In genomic region chr17:343875-344752, GRCh38 we compare ENCODE assay signal across 21 cellular contexts. TPM values are rescaled to one million over a fixed set of nuclear protein-coding genes. Genes with fewer than 3 reads are reported as not detected.
DNase-seq lines count a peak whose midpoint lies in the region; ATAC-seq, FAIRE-seq and TF ChIP-seq lines count a peak whose summit lies in the region.
"Had no signal": no experiment of that assay in that cellular context is flagged by ENCODE, and none has a peak within 500 bp of the region (broad histone marks: within the 10 kb centered on the region; RNA-seq: fewer than 3 reads in every experiment).

No MANE protein-coding gene starts in this region.

- POLR2A ChIA-PET in HEK293 (lab: Yijun Ruan, JAX) (no interaction called here), IMR-90 (lab: Charles Lee; ENCODE audit: unreplicated experiment) (no interaction called here), H1 (lab: Charles Lee; ENCODE audit: partially characterized antibody) (no interaction called here), T-cell (lab: Charles Lee) (no interaction called here)

- no peak overlapping the region for H2AFZ ChIP-seq in IMR-90 (replicated peaks; ENCODE audit: low read length, poor library complexity)
- no peak overlapping the region for H2AFZ ChIP-seq in H1 (ENCODE audit: low read length)
- no peak overlapping the region for H2AFZ ChIP-seq in osteoblast (ENCODE audit: low read length)
- H2AFZ ChIP-seq: GM23338 had no signal

- H3K36me3 ChIP-seq in HEK293 (ENCODE audit: control insufficient read depth in 2 of 2, insufficient read depth in 1 of 2, low read length in 2 of 2) (no peaks in the 10 kb centered on the region), IMR-90 (ENCODE audit: control insufficient read depth, insufficient read depth, low read length) (no peaks in the 10 kb centered on the region), H1 (ENCODE audit: control insufficient read depth in 2 of 4, insufficient read depth in 4 of 4, low read length in 3 of 4) (no peaks in the 10 kb centered on the region), osteoblast (ENCODE audit: insufficient read depth, low read length) (no peaks in the 10 kb centered on the region)
- H3K36me3 ChIP-seq: HAP-1 had no signal

- H2BK5ac ChIP-seq in IMR-90 (ENCODE audit: low read depth, low read length, poor library complexity, severe bottlenecking) (peak overlapping the region; percentile 22), H1 (ENCODE audit: low read depth, low read length) (no peak overlapping the region)

- H4K8ac ChIP-seq in IMR-90 (ENCODE audit: low read depth in 2 of 2, low read length in 2 of 2) (no peak overlapping the region), H1 (ENCODE audit: extremely low read depth, insufficient read depth, low read length) (no peak overlapping the region)

- H3K23me2 ChIP-seq in H1 (ENCODE audit: low read depth, low read length) = peaks cover 5% of the 10 kb centered on the region; the same call in 1 of the 2 replicates

- dilution Hi-C loops in IMR-90 (cut with HindIII; ENCODE audit: low sequenced_read_pairs, unreplicated experiment) = no loop called here

- CTCF ChIA-PET in HEK293 (lab: Yijun Ruan, JAX) = interaction anchor here (0.7 kb wide), 1 partner anchor 10 kb away, joined by 3 read pairs; no protein-coding TSS in a partner anchor
- CTCF ChIA-PET in IMR-90 (lab: Yijun Ruan, JAX) = no interaction called here
- CTCF ChIA-PET in H1 (lab: Charles Lee; ENCODE audit: partially characterized antibody) = interaction anchor here (0.8 kb wide), 1 partner anchor 39 kb away, joined by 3 read pairs; no protein-coding TSS in a partner anchor
- CTCF ChIA-PET in T-cell (lab: Charles Lee) = no interaction called here

- no peak for TF ChIP-seq EP300 in H1 (IDR thresholded peaks at IDR 0.05; ENCODE audit: borderline replicate concordance in 1 of 2, low read depth in 2 of 2, low read length in 2 of 2)

- no TSS peak for BruUV-seq in IMR-90 (replicated peaks; lab: Mats Ljungman, UMichigan)

- H3K14ac ChIP-seq in IMR-90 (replicated peaks; ENCODE audit: low read depth, low read length) (no peak overlapping the region), H1 (ENCODE audit: insufficient read length) (no peak overlapping the region)

- no peaks in the 10 kb centered on the region for H3K4me1 Mint-ChIP-seq in T-cell
- H3K4me1 Mint-ChIP-seq: B cell; CD4-positive, CD25-positive, alpha-beta regulatory T cell had no signal

- WGBS in IMR-90 (ENCODE audit: extremely low coverage in 2 of 2, insufficient read length in 1 of 2), 2 experiments = 83% methylated on average over 5 of the region's 5 CpGs; no CpG with 5 or more reads in 1 of the 2 experiments
- WGBS in H1 (ENCODE audit: extremely low coverage in 1 of 2, insufficient coverage in 1 of 2, insufficient read length in 1 of 2, insufficient replicate concordance in 2 of 2, low coverage in 1 of 2, low lambda C conversion rate in 2 of 2, missing lambda C conversion rate in 1 of 2), 2 experiments = 86% methylated on average over 5 of the region's 5 CpGs; no CpG with 5 or more reads in 1 of the 2 experiments

- H4K91ac ChIP-seq in IMR-90 (ENCODE audit: insufficient read depth, low read depth, low read length) (no peak overlapping the region), H1 (replicated peaks; ENCODE audit: insufficient read length, low read length) (no peak overlapping the region)

- H3K4me3 ChIP-seq in HEK293 (ENCODE audit: low read depth, low read length) (no peak overlapping the region), IMR-90 (ENCODE audit: insufficient read depth, low read depth, low read length) (no peak overlapping the region), H1 (ENCODE audit: extremely low read depth in 1 of 4, insufficient read depth in 2 of 4, low read depth in 3 of 4, low read length in 4 of 4) (no peak overlapping the region), osteoblast (ENCODE audit: insufficient read depth, low read length) (no peak overlapping the region)
- H3K4me3 ChIP-seq: BLaER1, GM12878, GM23338, HAP-1 had no signal

- peaks cover 4% of the 10 kb centered on the region for H3K36me3 Mint-ChIP-seq in T-cell
- H3K36me3 Mint-ChIP-seq: CD8-positive, alpha-beta T cell had no signal

- H2BK20ac ChIP-seq in IMR-90 (ENCODE audit: low read depth, low read length) (no peak overlapping the region), H1 (ENCODE audit: low read length) (no peak overlapping the region)

- no peak overlapping the region for H2AK5ac ChIP-seq in IMR-90 (ENCODE audit: low read depth, low read length)
- H2AK5ac ChIP-seq in H1 (ENCODE audit: low read depth, low read length) = peak overlapping the region; percentile 39; the same call in 1 of the 2 replicates

- no peak overlapping the region for H3K56ac ChIP-seq in IMR-90 (ENCODE audit: extremely low read depth, insufficient read depth, low read length)
- H3K56ac ChIP-seq in H1 (replicated peaks; ENCODE audit: insufficient read length, low read depth, low read length) = no peak overlapping the region

- TF ChIP-seq RAD21 in IMR-90 (IDR thresholded peaks at IDR 0.05; ENCODE audit: low read length) (no peak), H1 (IDR thresholded peaks at IDR 0.05 in 1 of 2, conservative IDR thresholded peaks at IDR 0.05 in 1 of 2; ENCODE audit: low read depth in 2 of 2, low read length in 2 of 2) (no peak)

- H2BK120ac ChIP-seq in IMR-90 (ENCODE audit: low read depth, low read length) (no peak overlapping the region), H1 (replicated peaks; ENCODE audit: low read depth, low read length) (no peak overlapping the region)

- H3K27ac Mint-ChIP-seq in T-cell = no peak overlapping the region
- H3K27ac Mint-ChIP-seq: B cell; CD4-positive, CD25-positive, alpha-beta regulatory T cell; CD8-positive, alpha-beta T cell; GM23338 had no signal

- H3K27me3 Mint-ChIP-seq in T-cell = peaks cover 0 to 2% of the 10 kb centered on the region in 2 donors
- H3K27me3 Mint-ChIP-seq: CD4-positive, CD25-positive, alpha-beta regulatory T cell had no signal

- H3K9me1 ChIP-seq in IMR-90 (ENCODE audit: insufficient read depth, low read length) = no peaks in the 10 kb centered on the region

- H3K4me1 ChIP-seq in HEK293 (ENCODE audit: control insufficient read depth, insufficient read depth, low read length) (no peaks in the 10 kb centered on the region), IMR-90 (ENCODE audit: control insufficient read depth, insufficient read depth, low read length) (no peaks in the 10 kb centered on the region), H1 (replicated peaks in 1 of 4; ENCODE audit: control insufficient read depth in 3 of 4, insufficient read depth in 4 of 4, low read length in 3 of 4) (no peaks in the 10 kb centered on the region; a peak in 1 of 7 replicates), osteoblast (ENCODE audit: insufficient read depth, low read length) (no peaks in the 10 kb centered on the region)
- H3K4me1 ChIP-seq: Caco-2, HAP-1 had no signal

- no peak overlapping the region for H2BK12ac ChIP-seq in H1 (ENCODE audit: low read depth, low read length)

- H4K5ac ChIP-seq in IMR-90 (ENCODE audit: low read depth, low read length) = no peak overlapping the region
- no peak overlapping the region for H4K5ac ChIP-seq in H1 (ENCODE audit: insufficient read length, low read depth, low read length)

- H3K27me3 ChIP-seq in IMR-90 (ENCODE audit: control insufficient read depth, insufficient read depth, low read length) = peaks cover 6% of the 10 kb centered on the region; the same call in 1 of the 2 replicates
- H3K27me3 ChIP-seq in H1 (replicated peaks in 1 of 4; ENCODE audit: control insufficient read depth in 3 of 4, extremely low read depth in 1 of 4, insufficient read depth in 3 of 4, low read length in 3 of 4) = no peaks in the 10 kb centered on the region
- no peaks in the 10 kb centered on the region for H3K27me3 ChIP-seq in osteoblast (ENCODE audit: insufficient read depth, low read length)
- H3K27me3 ChIP-seq: BLaER1 had no signal

- H3K27ac ChIP-seq in HEK293 (ENCODE audit: extremely low read depth, low read depth, low read length) = no peak overlapping the region
- H3K27ac ChIP-seq in IMR-90 (ENCODE audit: insufficient read depth, low read length) = no peak overlapping the region
- no peak overlapping the region for H3K27ac ChIP-seq in H1 (ENCODE audit: low read depth, low read length)
- no peak overlapping the region for H3K27ac ChIP-seq in osteoblast (ENCODE audit: low read depth, low read length)
- H3K27ac ChIP-seq: BLaER1, C4-2B had no signal

- H2BK15ac ChIP-seq in IMR-90 (ENCODE audit: low read depth, low read length) (no peak overlapping the region), H1 (ENCODE audit: low read length) (no peak overlapping the region)

- H2AK9ac ChIP-seq in IMR-90 (replicated peaks; ENCODE audit: low read depth, low read length, poor library complexity) = no peak overlapping the region

- no peak overlapping the region for H3K4me3 Mint-ChIP-seq in T-cell
- H3K4me3 Mint-ChIP-seq: B cell; CD4-positive, CD25-positive, alpha-beta regulatory T cell; CD8-positive, alpha-beta T cell; GM23338 had no signal

- H3K4ac ChIP-seq in IMR-90 (ENCODE audit: low read depth, low read length) = no peak overlapping the region
- H3K4ac ChIP-seq in H1 (replicated peaks; ENCODE audit: insufficient read length, low read depth, low read length) = no peak overlapping the region

- FAIRE-seq in H1 (lab: Jason Lieb, UNC) = no peak
- FAIRE-seq: G401.6, GM12878, GM19239, H54 had no signal

- H3K23ac ChIP-seq in IMR-90 (ENCODE audit: low read depth, low read length) = no peak overlapping the region
- no peak overlapping the region for H3K23ac ChIP-seq in H1 (ENCODE audit: insufficient read length)

- H3K9me3 Mint-ChIP-seq in T-cell = peaks cover 0 to 10% (median 6%) of the 10 kb centered on the region in 3 donors
- H3K9me3 Mint-ChIP-seq: GM23338 had no signal

- intact Hi-C loops in IMR-90 (cut with micrococcal nuclease) = no loop called here

- no peak for DNase-seq in IMR-90
- DNase-seq in H1 (ENCODE audit: low read depth in 1 of 2, low spot score in 2 of 2) = no peak
- DNase-seq in osteoblast (ENCODE audit: insufficient read length, low spot score, missing footprints) = peak; percentile 15
- DNase-seq in HK-2 (ENCODE audit: unreplicated experiment) = no peak
- no peak for DNase-seq in GM10266 (ENCODE audit: extremely low spot score)
- DNase-seq in T-cell = no peak
- no peak for DNase-seq in HuH-7.5 (ENCODE audit: low spot score)
- DNase-seq: CD4-positive, CD25-positive, alpha-beta regulatory T cell; CD8-positive, alpha-beta T cell; DND-41 had no signal

- H3K9ac ChIP-seq in IMR-90 (ENCODE audit: low read depth, low read length) (no peak overlapping the region), H1 (replicated peaks in 1 of 4; ENCODE audit: extremely low read depth in 1 of 4, low read depth in 3 of 4, low read length in 3 of 4) (no peak overlapping the region)
- H3K9ac ChIP-seq: BLaER1 had no signal

- no peaks in the 10 kb centered on the region for H3K79me2 ChIP-seq in H1 (ENCODE audit: control insufficient read depth in 1 of 2, insufficient read depth in 2 of 2, low read length in 2 of 2)
- no peaks in the 10 kb centered on the region for H3K79me2 ChIP-seq in osteoblast (ENCODE audit: insufficient read depth, low read length)

- no peaks in the 10 kb centered on the region; a peak in 1 of 4 replicates for H3K79me1 ChIP-seq in IMR-90 (ENCODE audit: low read depth in 1 of 2, low read length in 2 of 2)
- H3K79me1 ChIP-seq in H1 (ENCODE audit: low read depth, low read length) = no peaks in the 10 kb centered on the region

- TF ChIP-seq POLR2A in IMR-90 (IDR thresholded peaks at IDR 0.05; ENCODE audit: low read depth, low read length) (no peak), H1 (IDR thresholded peaks at IDR 0.05; ENCODE audit: control extremely low read depth in 1 of 2, low read depth in 2 of 2, low read length in 2 of 2) (no peak)

- no peaks in the 10 kb centered on the region for H3K9me3 ChIP-seq in HEK293 (ENCODE audit: control insufficient read depth, insufficient read depth, low read depth, low read length)
- no peaks in the 10 kb centered on the region for H3K9me3 ChIP-seq in IMR-90 (ENCODE audit: control insufficient read depth, insufficient read depth, low read length)
- H3K9me3 ChIP-seq in H1 (ENCODE audit: insufficient read depth in 2 of 2, low read depth in 1 of 2, low read length in 1 of 2) = no peaks in the 10 kb centered on the region
- no peaks in the 10 kb centered on the region for H3K9me3 ChIP-seq in osteoblast (ENCODE audit: low read depth, low read length)
- H3K9me3 ChIP-seq: Caco-2, HAP-1 had no signal

- H3K18ac ChIP-seq in IMR-90 (ENCODE audit: low read depth, low read length) (no peak overlapping the region), H1 (ENCODE audit: extremely low read depth, low read length) (no peak overlapping the region)

- in situ Hi-C loops in IMR-90 (cut with MboI; ENCODE audit: low sequenced_read_pairs) = no loop called here

- ATAC-seq in IMR-90 (ENCODE audit: low read depth) = no peak
- no peak for ATAC-seq in T-cell (replicated peaks in 1 of 4)
- ATAC-seq: CD8-positive, alpha-beta T cell; GM12878; GM23338 had no signal

- H3K4me2 ChIP-seq in IMR-90 (ENCODE audit: low read depth, low read length) (no peak overlapping the region), H1 (ENCODE audit: insufficient read depth in 1 of 2, low read depth in 2 of 2, low read length in 2 of 2) (no peak overlapping the region), osteoblast (ENCODE audit: insufficient read depth, low read length) (no peak overlapping the region)
- H3K4me2 ChIP-seq: GM23338 had no signal

- H4K20me1 ChIP-seq in IMR-90 (ENCODE audit: insufficient read depth, low read length) = no peaks in the 10 kb centered on the region
- peaks cover 0 to 3% of the 10 kb centered on the region in 2 experiments for H4K20me1 ChIP-seq in H1 (replicated peaks in 1 of 2; ENCODE audit: control insufficient read depth in 1 of 2, insufficient read depth in 2 of 2, low read length in 2 of 2)
- no peaks in the 10 kb centered on the region for H4K20me1 ChIP-seq in osteoblast (ENCODE audit: insufficient read depth, low read length)
- H4K20me1 ChIP-seq: BLaER1 had no signal

- TF ChIP-seq CTCF in HEK293 (tag by site-specific recombination; IDR thresholded peaks at IDR 0.05) = no peak
- no peak for TF ChIP-seq CTCF in IMR-90 (conservative IDR thresholded peaks at IDR 0.05; ENCODE audit: low read depth, low read length)
- TF ChIP-seq CTCF in H1 (IDR thresholded peaks at IDR 0.05; ENCODE audit: control extremely low read depth in 1 of 3, insufficient read depth in 1 of 3, low read depth in 1 of 3, low read length in 3 of 3) = no peak
- TF ChIP-seq CTCF in osteoblast (IDR thresholded peaks at IDR 0.05; ENCODE audit: extremely low read depth, low read depth, low read length) = no peak
- no peak for TF ChIP-seq CTCF in GM10266 (IDR thresholded peaks at IDR 0.05; ENCODE audit: control insufficient read depth, insufficient read depth, low read depth, missing control alignments)

RNA-seq across cellular contexts. Expression of gene RPH3AL, which starts 8.5 kb away (rescaled TPM):
- total RNA-seq in IMR-90 (2012; rRNA removed) (0.83 and 1.8 TPM in 2 replicates), osteoblast (2.9 and 3.2 TPM in 2 replicates), T-cell (10 to 100 TPM in 1 of 5 donors, 1 to 10 TPM in 4; 4.5 to 10.5 (median 5.3) TPM)
- polyA plus RNA-seq in IMR-90 (2012; rRNA removed) (1.5 and 2.5 TPM in 2 replicates), H1 (2011; rRNA removed) (5.8 and 10.7 TPM in 2 replicates)
- 2.3 and 3.8 TPM in 2 replicates for polyA plus RNA-seq in IMR-90 (2012; cell fraction: cytosol; rRNA removed)
- polyA plus RNA-seq in IMR-90 (2012; cell fraction: nucleus; rRNA removed; ENCODE audit: low replicate concordance) = 2.1 and 2.9 TPM in 2 replicates
- total RNA-seq in H1 (2021; fragmentation: NEBNext Ultra II Directional; extraction: Animal tissue kit (Norgen Biotek cat#: 25700)) = 5.6 and 6.1 TPM in 2 replicates
- polyA plus RNA-seq in H1 (2011; cell fraction: cytosol; rRNA removed) = 6.1 TPM
- polyA plus RNA-seq in H1 (2011; cell fraction: nucleus; rRNA removed) = 8.3 TPM
- 4.1 to 6.5 TPM (median 4.9 TPM) in 4 replicates for polyA plus RNA-seq in H1 (2012, experiment 1 of 2)
- polyA plus RNA-seq in H1 (2012, experiment 2 of 2) = 6.6 TPM
- 3.9 TPM for polyA plus RNA-seq in H1 (2013, experiment 1 of 2)
- polyA plus RNA-seq in H1 (2013, experiment 2 of 2) = 4.0 TPM
- 2.3 and 2.7 TPM in 2 replicates for polyA minus RNA-seq in H1 (2011; rRNA and poly(A)+ RNA removed)
- 4.3 TPM for polyA minus RNA-seq in H1 (2011; cell fraction: cytosol; rRNA and poly(A)+ RNA removed)
- polyA minus RNA-seq in H1 (2011; cell fraction: nucleus; rRNA and poly(A)+ RNA removed) = 9.9 TPM

Comparison
In these comparisons a context has a peak if more than half of its experiments do, and no peak if none do; other contexts are left out.
1. CTCF ChIA-PET loops: an anchor here in HEK293 (0.7 kb wide) and H1 (0.8 kb wide); none called in IMR-90 and T-cell.
2. Of the 6 proteins assayed by ChIP-seq in both HEK293 and H1: peak only in HEK293: ATF2; only in H1: none; in both: none; in neither: 5.